In genomic region chr17:29148790-29149430, GRCh38 we compare ENCODE assay signal across 8 cellular contexts. TPM values are rescaled to one million over a fixed set of nuclear protein-coding genes. Genes with fewer than 3 reads are reported as not detected.
DNase-seq lines count a peak whose midpoint lies in the region; ATAC-seq and TF ChIP-seq lines count a peak whose summit lies in the region.

No MANE protein-coding gene starts in this region.

- H3K4me3 Mint-ChIP-seq in endodermal cell = peak overlapping the region; percentile 56
- peak overlapping the region; percentile 74 for H3K4me3 Mint-ChIP-seq in mesothelial cell of epicardium

- H3K27me3 Mint-ChIP-seq in endodermal cell (ENCODE audit: insufficient read depth) = no peaks in the 10 kb centered on the region
- no peaks in the 10 kb centered on the region for H3K27me3 Mint-ChIP-seq in mesothelial cell of epicardium (ENCODE audit: low read depth)

- H3K9me3 Mint-ChIP-seq in endodermal cell (no peaks in the 10 kb centered on the region), mesothelial cell of epicardium (no peaks in the 10 kb centered on the region)

- no peak overlapping the region for H3K27ac ChIP-seq in endodermal cell (ENCODE audit: low read depth, low read length)

- no peaks in the 10 kb centered on the region for H3K27me3 ChIP-seq in endodermal cell (ENCODE audit: control insufficient read depth, insufficient read depth, low read length, poor library complexity, severe bottlenecking)

- peak; percentile 83 for ATAC-seq in GM19467 (IDR thresholded peaks at IDR 0.05; ENCODE audit: unreplicated experiment)

- no peaks in the 10 kb centered on the region for H3K9me3 ChIP-seq in endodermal cell (ENCODE audit: control insufficient read depth, low read length)

- H3K36me3 Mint-ChIP-seq in endodermal cell (ENCODE audit: low read depth) (no peaks in the 10 kb centered on the region), mesothelial cell of epicardium (no peaks in the 10 kb centered on the region)

- peaks cover 35% of the 10 kb centered on the region for H3K4me1 Mint-ChIP-seq in endodermal cell
- peaks cover 42% of the 10 kb centered on the region for H3K4me1 Mint-ChIP-seq in mesothelial cell of epicardium

- H3K4me3 ChIP-seq in endodermal cell (ENCODE audit: low read length) = peak overlapping the region; percentile 70

- DNase-seq in COR-L47 (lab: John Stamatoyannopoulos, UW) (peak; percentile 92), HT-29 (ENCODE audit: low spot score) (peak; percentile 90), NOMO-1 treated with dmso at 0.1 percent for 144 hours (lab: John Stamatoyannopoulos, UW; ENCODE audit: unreplicated experiment) (peak; percentile 90), endodermal cell (peak; percentile 100), mesothelial cell of epicardium (ENCODE audit: low spot score in 2 of 2, unreplicated experiment in 2 of 2) (peak; percentile 86 to 95)
- peak; percentile 70 for DNase-seq in activated CD8-positive, alpha-beta memory T cell treated with anti-CD3 and anti-CD28 coated beads, Interleukin-2, amount 50 U/mL, for 1 hour (ENCODE audit: extremely low read depth)
- DNase-seq in stimulated activated CD8-positive, alpha-beta memory T cell treated with anti-CD3 and anti-CD28 coated beads, Interleukin-15, amount 100 ng/mL, for 4 hours (ENCODE audit: low read depth in 2 of 2) = peak; percentile 84 to 85

- H3K27ac Mint-ChIP-seq in endodermal cell (peak overlapping the region; percentile 87), mesothelial cell of epicardium (peak overlapping the region; percentile 83)

- 7 to 11% methylated on average over 7 to 33 of the region's 34 CpGs for WGBS in endodermal cell (ENCODE audit: insufficient coverage in 1 of 2, insufficient read length in 1 of 2), 2 experiments

- peak; percentile 97 for TF ChIP-seq CTCF in endodermal cell (conservative IDR thresholded peaks at IDR 0.05)
- peak; percentile 82 for TF ChIP-seq CTCF in mesothelial cell of epicardium (IDR thresholded peaks at IDR 0.05; ENCODE audit: unreplicated experiment)

- H3K9ac ChIP-seq in endodermal cell (ENCODE audit: extremely low read depth, low read length, poor library complexity, severe bottlenecking) = no peak overlapping the region

- H3K4me1 ChIP-seq in endodermal cell (ENCODE audit: control insufficient read depth, insufficient read depth, low read length) = peaks cover 4% of the 10 kb centered on the region

- no peaks in the 10 kb centered on the region for H3K36me3 ChIP-seq in endodermal cell (ENCODE audit: control insufficient read depth, insufficient read depth, low read length)

RNA-seq across cellular contexts. Expression of gene MYO18A, which starts 31.3 kb away (rescaled TPM):
- total RNA-seq in HT-29 (2014; rRNA removed; shearing (Covaris generic)) = 105 and 108 TPM in 2 replicates
- total RNA-seq in endodermal cell = 10 to 100 TPM; 43.8 to 56.7 TPM
- 30.0 TPM for polyA plus RNA-seq in endodermal cell (2013, experiment 1 of 2)
- 37.8 TPM for polyA plus RNA-seq in endodermal cell (2013, experiment 2 of 2)
- 55.0 to 58.4 TPM (median 56.8 TPM) in 3 replicates for total RNA-seq in mesothelial cell of epicardium
